ENCODE assay signal across 8 cellular contexts in genomic region chr3:4302747-4303146, GRCh38. TPM values are rescaled to one million over a fixed set of nuclear protein-coding genes. Genes with fewer than 3 reads are reported as not detected.
DNase-seq lines count a peak whose midpoint lies in the region; ATAC-seq lines count a peak whose summit lies in the region.

No MANE protein-coding gene starts in this region.

- H3K9ac ChIP-seq in iPS-15b (ENCODE audit: low read depth, low read length) (no peak overlapping the region), subcutaneous abdominal adipose tissue (ENCODE audit: low read length in 5 of 5) (peak overlapping the region in 4 of 5 donors; percentile 52 to 96 (median 84))

- no peaks in the 10 kb centered on the region for H3K27me3 Mint-ChIP-seq in activated CD4-positive, alpha-beta T cell treated with anti-CD3 and anti-CD28 coated beads for 36 hours
- H3K27me3 Mint-ChIP-seq in activated T-helper 1 cell treated with anti-CD3 and anti-CD28 coated beads, Interleukin-12 subunit alpha, Interleukin-12 subunit beta, Interleukin-2, Interleukin-4 antibody, amounts not matched to agents 30 ng/mL and 10 ng/mL and 1 ng/mL, durations not matched to agents 14 hours and 24 hours and 36 hours (ENCODE audit: insufficient read depth): peaks cover under 1% of the 10 kb centered on the region

- peaks cover 26% of the 10 kb centered on the region for H3K4me1 Mint-ChIP-seq in activated CD4-positive, alpha-beta T cell treated with anti-CD3 and anti-CD28 coated beads for 36 hours
- H3K4me1 Mint-ChIP-seq in activated T-helper 1 cell treated with anti-CD3 and anti-CD28 coated beads, Interleukin-12 subunit alpha, Interleukin-12 subunit beta, Interleukin-2, Interleukin-4 antibody, amounts not matched to agents 30 ng/mL and 10 ng/mL and 1 ng/mL, durations not matched to agents 14 hours and 24 hours and 36 hours (ENCODE audit: low read depth): peaks cover 23% of the 10 kb centered on the region

- H3K36me3 Mint-ChIP-seq in activated CD4-positive, alpha-beta T cell treated with anti-CD3 and anti-CD28 coated beads for 36 hours (ENCODE audit: low read depth): peaks cover 16% of the 10 kb centered on the region
- peaks cover 12% of the 10 kb centered on the region for H3K36me3 Mint-ChIP-seq in activated T-helper 1 cell treated with anti-CD3 and anti-CD28 coated beads, Interleukin-12 subunit alpha, Interleukin-12 subunit beta, Interleukin-2, Interleukin-4 antibody, amounts not matched to agents 30 ng/mL and 10 ng/mL and 1 ng/mL, durations not matched to agents 14 hours and 24 hours and 36 hours (ENCODE audit: low read depth)

- peak overlapping the region; percentile 79 for H3K4me3 Mint-ChIP-seq in activated CD4-positive, alpha-beta T cell treated with anti-CD3 and anti-CD28 coated beads for 36 hours
- peak overlapping the region; percentile 93 for H3K4me3 Mint-ChIP-seq in activated T-helper 1 cell treated with anti-CD3 and anti-CD28 coated beads, Interleukin-12 subunit alpha, Interleukin-12 subunit beta, Interleukin-2, Interleukin-4 antibody, amounts not matched to agents 30 ng/mL and 10 ng/mL and 1 ng/mL, durations not matched to agents 14 hours and 24 hours and 36 hours

- no peaks in the 10 kb centered on the region for H3K9me3 ChIP-seq in iPS-15b (ENCODE audit: control insufficient read depth, insufficient read depth, low read length)
- no peaks in the 10 kb centered on the region for H3K9me3 ChIP-seq in subcutaneous abdominal adipose tissue (ENCODE audit: control insufficient read depth in 5 of 5, low read length in 5 of 5)

- H3K36me3 ChIP-seq in iPS-15b (ENCODE audit: control insufficient read depth, insufficient read depth, low read length) (no peaks in the 10 kb centered on the region), subcutaneous abdominal adipose tissue (ENCODE audit: control insufficient read depth in 5 of 5, insufficient read depth in 5 of 5, low read length in 5 of 5) (no peaks in the 10 kb centered on the region)

- DNase-seq in activated CD4-positive, alpha-beta T cell treated with anti-CD3 and anti-CD28 coated beads for 36 hours: peak; percentile 13
- no peak for DNase-seq in activated CD4-positive, alpha-beta T cell treated with anti-CD3 and anti-CD28 coated beads for 4 hours
- no peak for DNase-seq in activated T-helper 1 cell treated with anti-CD3 and anti-CD28 coated beads, Interleukin-12 subunit alpha, Interleukin-12 subunit beta, Interleukin-2, Interleukin-4 antibody, amounts not matched to agents 30 ng/mL and 10 ng/mL and 1 ng/mL, durations not matched to agents 14 hours and 24 hours and 36 hours (ENCODE audit: low spot score)
- DNase-seq in OCI-M2 (lab: John Stamatoyannopoulos, UW; ENCODE audit: unreplicated experiment) (no peak), NCI-H1048 (lab: John Stamatoyannopoulos, UW) (no peak), NCI-H345 (lab: John Stamatoyannopoulos, UW) (no peak)

- intact Hi-C loops in activated CD4-positive, alpha-beta T cell treated with anti-CD3 and anti-CD28 coated beads for 36 hours (cut with DNase I, micrococcal nuclease): loop anchor here (1.0 to 2.0 kb wide), 7 partner anchors 49 to 1175 kb away; partner anchors contain the start of genes ITPR1 (in 2 of the 2), ARL8B (in 1 of the 2), CRBN (in 1 of the 2) and EDEM1 (in 1 of the 2)
- intact Hi-C loops in activated T-helper 1 cell treated with anti-CD3 and anti-CD28 coated beads, Interleukin-12 subunit alpha, Interleukin-12 subunit beta, Interleukin-2, Interleukin-4 antibody, amounts not matched to agents 30 ng/mL and 10 ng/mL and 1 ng/mL, durations not matched to agents 14 hours and 24 hours and 36 hours (cut with micrococcal nuclease): loop anchor here (1.0 to 5.0 kb wide), 8 partner anchors 48 to 1176 kb away; partner anchors contain the start of genes ARL8B, CRBN, EDEM1 and ITPR1

- H3K4me1 ChIP-seq in iPS-15b (ENCODE audit: control insufficient read depth, insufficient read depth, low read length) (no peaks in the 10 kb centered on the region), subcutaneous abdominal adipose tissue (ENCODE audit: control insufficient read depth in 5 of 5, insufficient read depth in 5 of 5, low read length in 5 of 5) (peaks cover 2 to 46% (median 43%) of the 10 kb centered on the region in 5 donors)

- CTCF ChIA-PET in activated CD4-positive, alpha-beta T cell treated with anti-CD3 and anti-CD28 coated beads for 36 hours (lab: Charles Lee): interaction anchor here (1.5 to 2.1 kb wide), 2 partner anchors 10 to 165 kb away, joined by 4 to 7 read pairs; partner anchors contain the start of gene SUMF1

- H3K4me3 ChIP-seq in iPS-15b (ENCODE audit: low read depth, low read length) (peak overlapping the region; percentile 64), subcutaneous abdominal adipose tissue (ENCODE audit: low read depth in 1 of 5, low read length in 5 of 5) (peak overlapping the region; percentile 53 to 98 (median 91))

- no peaks in the 10 kb centered on the region for H3K27me3 ChIP-seq in iPS-15b (ENCODE audit: control insufficient read depth, insufficient read depth, low read length)
- H3K27me3 ChIP-seq in subcutaneous abdominal adipose tissue (ENCODE audit: control insufficient read depth in 5 of 5, insufficient read depth in 4 of 5, low read length in 5 of 5): no peaks in the 10 kb centered on the region

- peak overlapping the region; percentile 96 for H3K27ac Mint-ChIP-seq in activated CD4-positive, alpha-beta T cell treated with anti-CD3 and anti-CD28 coated beads for 36 hours
- peak overlapping the region; percentile 99 for H3K27ac Mint-ChIP-seq in activated T-helper 1 cell treated with anti-CD3 and anti-CD28 coated beads, Interleukin-12 subunit alpha, Interleukin-12 subunit beta, Interleukin-2, Interleukin-4 antibody, amounts not matched to agents 30 ng/mL and 10 ng/mL and 1 ng/mL, durations not matched to agents 14 hours and 24 hours and 36 hours

- H3K27ac ChIP-seq in subcutaneous abdominal adipose tissue (ENCODE audit: low read depth, low read length): peak overlapping the region; percentile 94

- no peak for ATAC-seq in activated CD4-positive, alpha-beta T cell treated with anti-CD3 and anti-CD28 coated beads for 36 hours

- H3K9me3 Mint-ChIP-seq in activated CD4-positive, alpha-beta T cell treated with anti-CD3 and anti-CD28 coated beads for 36 hours (ENCODE audit: low read depth): no peaks in the 10 kb centered on the region
- no peaks in the 10 kb centered on the region for H3K9me3 Mint-ChIP-seq in activated T-helper 1 cell treated with anti-CD3 and anti-CD28 coated beads, Interleukin-12 subunit alpha, Interleukin-12 subunit beta, Interleukin-2, Interleukin-4 antibody, amounts not matched to agents 30 ng/mL and 10 ng/mL and 1 ng/mL, durations not matched to agents 14 hours and 24 hours and 36 hours

- POLR2A ChIA-PET in activated CD4-positive, alpha-beta T cell treated with anti-CD3 and anti-CD28 coated beads for 36 hours (lab: Charles Lee): no interaction called here

RNA-seq across cellular contexts. Expression of gene SETMAR, which starts 0.4 kb away (rescaled TPM):
- 10 to 100 TPM; 19.3 to 19.4 TPM for total RNA-seq in activated CD4-positive, alpha-beta T cell treated with anti-CD3 and anti-CD28 coated beads for 36 hours
- 17.8 and 18.7 TPM in 2 replicates for total RNA-seq in activated T-helper 1 cell treated with anti-CD3 and anti-CD28 coated beads, Interleukin-12 subunit alpha, Interleukin-12 subunit beta, Interleukin-2, Interleukin-4 antibody, amounts not matched to agents 30 ng/mL and 10 ng/mL and 1 ng/mL, durations not matched to agents 14 hours and 24 hours and 36 hours
